ENCODE assay signal across 8 cellular contexts in genomic region chr17:7838291-7839075, GRCh38. TPM values are rescaled to one million over a fixed set of nuclear protein-coding genes. Genes with fewer than 3 reads are reported as not detected.
DNase-seq lines count a peak whose midpoint lies in the region; ATAC-seq and TF ChIP-seq lines count a peak whose summit lies in the region.

No MANE protein-coding gene starts in this region.

- ATAC-seq in stimulated activated effector memory CD8-positive, alpha-beta T cell treated with anti-CD3 and anti-CD28 coated beads, Interleukin-12 subunit alpha, Interleukin-12 subunit beta, amount 100 ng/mL, for 72 hours: no peak

- DNase-seq in GM04504 (ENCODE audit: low read depth): peak; percentile 27
- DNase-seq in NCI-H748 treated with DMSO at 0.1 percent for 48 hours (lab: John Stamatoyannopoulos, UW): peak; percentile 44
- no peak for DNase-seq in astrocyte of the cerebellum (ENCODE audit: low read depth)
- peak; percentile 50 for DNase-seq in iris pigment epithelial cell (ENCODE audit: low read depth)
- DNase-seq in stimulated activated effector memory CD8-positive, alpha-beta T cell treated with anti-CD3 and anti-CD28 coated beads, Interleukin-12 subunit alpha, Interleukin-12 subunit beta, amount 100 ng/mL, for 72 hours (ENCODE audit: low spot score in 2 of 2): no peak
- DNase-seq in stimulated activated CD4-positive, alpha-beta T cell treated with anti-CD3 and anti-CD28 coated beads, Interleukin-15, amount 100 ng/mL, for 24 hours: no peak
- DNase-seq in mucosa of gallbladder (ENCODE audit: low spot score): no peak

- no peak for TF ChIP-seq CTCF in 22Rv1 (IDR thresholded peaks at IDR 0.05)
- TF ChIP-seq CTCF in astrocyte of the cerebellum (IDR thresholded peaks at IDR 0.05; ENCODE audit: low read depth, low read length, missing control alignments): no peak

- peak overlapping the region; percentile 74 for H3K4me3 ChIP-seq in astrocyte of the cerebellum (ENCODE audit: low read depth, low read length)

- H3K27ac ChIP-seq in 22Rv1: peak overlapping the region; percentile 99

- peaks cover 84% of the 10 kb centered on the region for H3K4me1 Mint-ChIP-seq in stimulated activated effector memory CD8-positive, alpha-beta T cell treated with anti-CD3 and anti-CD28 coated beads, Interleukin-12 subunit alpha, Interleukin-12 subunit beta, amount 100 ng/mL, for 72 hours

- in situ Hi-C loops in astrocyte of the cerebellum (cut with HindIII; ENCODE audit: low sequenced_read_pairs): no loop called here

- peak overlapping the region; percentile 99 for H3K4me3 Mint-ChIP-seq in stimulated activated effector memory CD8-positive, alpha-beta T cell treated with anti-CD3 and anti-CD28 coated beads, Interleukin-12 subunit alpha, Interleukin-12 subunit beta, amount 100 ng/mL, for 72 hours

- peak overlapping the region; percentile 84 for H3K27ac Mint-ChIP-seq in stimulated activated effector memory CD8-positive, alpha-beta T cell treated with anti-CD3 and anti-CD28 coated beads, Interleukin-12 subunit alpha, Interleukin-12 subunit beta, amount 100 ng/mL, for 72 hours

- no peaks in the 10 kb centered on the region for H3K9me3 Mint-ChIP-seq in stimulated activated effector memory CD8-positive, alpha-beta T cell treated with anti-CD3 and anti-CD28 coated beads, Interleukin-12 subunit alpha, Interleukin-12 subunit beta, amount 100 ng/mL, for 72 hours

- peaks cover 44% of the 10 kb centered on the region for H3K36me3 Mint-ChIP-seq in stimulated activated effector memory CD8-positive, alpha-beta T cell treated with anti-CD3 and anti-CD28 coated beads, Interleukin-12 subunit alpha, Interleukin-12 subunit beta, amount 100 ng/mL, for 72 hours

RNA-seq across cellular contexts. Expression of gene KDM6B, which starts 4.5 kb away (rescaled TPM):
- total RNA-seq in mucosa of gallbladder: 52.5 TPM

RNA-seq across cellular contexts. Expression of gene TMEM88, which starts 16.4 kb away (rescaled TPM):
- total RNA-seq in mucosa of gallbladder: 5.8 TPM

RNA-seq across cellular contexts. Expression of gene NAA38, which starts 18.9 kb away (rescaled TPM):
- 79.0 TPM for total RNA-seq in mucosa of gallbladder

RNA-seq across cellular contexts. Expression of gene CYB5D1, which starts 19.3 kb away (rescaled TPM):
- total RNA-seq in mucosa of gallbladder: 21.9 TPM

RNA-seq across cellular contexts. Expression of gene CHD3, which starts 50.1 kb away (rescaled TPM):
- total RNA-seq in mucosa of gallbladder: 127 TPM

Comparison
In these comparisons a context has a peak if more than half of its experiments do, and no peak if none do; other contexts are left out.
1. DNase-seq: peak in GM04504 (single experiment), NCI-H748 treated with DMSO at 0.1 percent for 48 hours (single experiment) and iris pigment epithelial cell (single experiment); none in astrocyte of the cerebellum (single experiment), stimulated activated effector memory CD8-positive, alpha-beta T cell treated with anti-CD3 and anti-CD28 coated beads, Interleukin-12 subunit alpha, Interleukin-12 subunit beta, amount 100 ng/mL, for 72 hours (0 of 2), stimulated activated CD4-positive, alpha-beta T cell treated with anti-CD3 and anti-CD28 coated beads, Interleukin-15, amount 100 ng/mL, for 24 hours (single experiment) and mucosa of gallbladder (single experiment).